Comparison of ENCODE assay signal across 1 cellular context in the genomic region with DNA sequence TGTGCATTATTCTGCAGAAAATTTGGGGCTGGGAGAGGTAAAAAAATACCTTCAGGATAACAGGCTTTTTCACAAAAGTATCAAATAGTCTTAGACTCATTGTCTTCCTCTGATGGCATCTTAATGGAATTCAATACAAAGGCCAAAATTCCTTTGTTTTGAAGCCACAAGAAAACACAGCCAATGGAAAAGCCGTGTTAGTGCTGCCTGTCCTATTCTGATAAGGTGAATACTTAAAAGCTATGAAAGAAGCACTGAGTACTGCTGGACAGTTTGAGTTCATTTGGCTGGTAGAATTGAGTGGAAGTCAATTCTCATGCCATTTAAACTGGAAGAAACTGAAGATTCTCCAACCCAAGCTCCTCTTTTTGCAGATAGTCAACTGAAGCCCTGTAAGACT.
TF ChIP-seq lines count a peak whose summit lies in the region.

No MANE protein-coding gene starts in this region.

TF ChIP-seq in IMR-90, 13 proteins besides CTCF, POLR2A, EP300 and RAD21 (continued from another document):
- TF ChIP-seq, protein P1, sequence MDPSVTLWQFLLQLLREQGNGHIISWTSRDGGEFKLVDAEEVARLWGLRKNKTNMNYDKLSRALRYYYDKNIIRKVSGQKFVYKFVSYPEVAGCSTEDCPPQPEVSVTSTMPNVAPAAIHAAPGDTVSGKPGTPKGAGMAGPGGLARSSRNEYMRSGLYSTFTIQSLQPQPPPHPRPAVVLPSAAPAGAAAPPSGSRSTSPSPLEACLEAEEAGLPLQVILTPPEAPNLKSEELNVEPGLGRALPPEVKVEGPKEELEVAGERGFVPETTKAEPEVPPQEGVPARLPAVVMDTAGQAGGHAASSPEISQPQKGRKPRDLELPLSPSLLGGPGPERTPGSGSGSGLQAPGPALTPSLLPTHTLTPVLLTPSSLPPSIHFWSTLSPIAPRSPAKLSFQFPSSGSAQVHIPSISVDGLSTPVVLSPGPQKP (IDR thresholded peaks at IDR 0.05; ENCODE audit: borderline replicate concordance, low read depth, low read length): no peak
- TF ChIP-seq MAZ (IDR thresholded peaks at IDR 0.05; ENCODE audit: borderline replicate concordance, low read depth, low read length) (no peak), NFE2L2 (IDR thresholded peaks at IDR 0.05; ENCODE audit: low read depth, low read length) (no peak), CHD1 (IDR thresholded peaks at IDR 0.05; ENCODE audit: low read depth, low read length) (no peak)
